ENCODE assay signal across 25 cellular contexts in the genomic region with DNA sequence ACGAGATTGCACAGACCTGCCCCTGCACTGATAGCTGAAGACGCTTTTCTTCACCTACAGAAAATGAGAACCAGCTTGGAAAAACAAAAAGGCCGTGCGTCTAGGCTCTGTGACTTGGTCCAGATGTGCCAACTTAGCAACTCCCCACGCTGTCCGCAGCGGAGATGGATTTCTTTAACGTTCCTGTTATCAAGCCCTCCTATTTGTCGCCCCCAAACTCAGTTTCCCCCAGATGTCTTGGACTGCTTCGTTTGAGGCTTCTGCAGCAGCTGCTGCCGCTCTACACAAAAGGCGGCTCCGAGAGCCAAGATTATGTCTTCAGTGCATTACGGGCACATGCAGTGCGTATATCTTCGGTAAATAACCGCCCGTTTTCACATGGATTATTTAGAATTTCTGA.
DNase-seq lines count a peak whose midpoint lies in the region; ATAC-seq and TF ChIP-seq lines count a peak whose summit lies in the region.
"Had no signal": no experiment of that assay in that cellular context is flagged by ENCODE, and none has a peak within 500 bp of the region (broad histone marks: within the 10 kb centered on the region; RNA-seq: fewer than 3 reads in every experiment).

No MANE protein-coding gene starts in this region.

- peaks cover 8% of the 10 kb centered on the region; the same call in 1 of the 2 replicates for H3K27me3 ChIP-seq in OCI-LY3 (ENCODE audit: low read depth, low read length)
- H3K27me3 ChIP-seq: SJCRH30 had no signal

- TF ChIP-seq CTCF in OCI-LY3 (IDR thresholded peaks at IDR 0.05; ENCODE audit: low read depth, low read length): no peak
- no peak for TF ChIP-seq CTCF in nephron progenitor cell (IDR thresholded peaks at IDR 0.05)
- TF ChIP-seq CTCF in glutamatergic neuron (IDR thresholded peaks at IDR 0.05; ENCODE audit: partially characterized antibody, unreplicated experiment): no peak

- H3K27ac ChIP-seq in OCI-LY3 (ENCODE audit: low read length): no peak overlapping the region
- H3K27ac ChIP-seq: KMS-11, SJCRH30 had no signal

- peaks cover 23% of the 10 kb centered on the region for H3K4me1 ChIP-seq in OCI-LY3 (ENCODE audit: low read length)

- ATAC-seq in stimulated activated memory B cell treated with anti-CD40 and anti-IgM and Interleukin-4, amounts not matched to agents 10 μg/mL and 1 μg/mL and 100 μg/mL, for 72 hours: no peak
- ATAC-seq in activated naive CD8-positive, alpha-beta T cell treated with anti-CD3 and anti-CD28 coated beads, Interleukin-2, amount 50 U/mL, for 24 hours: no peak
- ATAC-seq: HCT116, PC-3, Right ventricle myocardium inferior, SK-N-SH treated with all-trans-retinoic acid at 6 μM for 48 hours had no signal

- H3K27me3 Mint-ChIP-seq in nephron progenitor cell (ENCODE audit: low read depth, poor library complexity): peaks cover 27% of the 10 kb centered on the region
- no peaks in the 10 kb centered on the region for H3K27me3 Mint-ChIP-seq in stimulated activated memory B cell treated with anti-CD40 and anti-IgM and Interleukin-4, amounts not matched to agents 10 μg/mL and 1 μg/mL and 100 μg/mL, for 72 hours
- H3K27me3 Mint-ChIP-seq in glutamatergic neuron (ENCODE audit: unreplicated experiment): peaks cover 3% of the 10 kb centered on the region
- H3K27me3 Mint-ChIP-seq in activated naive CD8-positive, alpha-beta T cell treated with anti-CD3 and anti-CD28 coated beads, Interleukin-2, amount 50 U/mL, for 24 hours: no peaks in the 10 kb centered on the region

- H3K9me3 Mint-ChIP-seq in nephron progenitor cell: peaks cover 4% of the 10 kb centered on the region
- H3K9me3 Mint-ChIP-seq in stimulated activated memory B cell treated with anti-CD40 and anti-IgM and Interleukin-4, amounts not matched to agents 10 μg/mL and 1 μg/mL and 100 μg/mL, for 72 hours: no peaks in the 10 kb centered on the region
- no peaks in the 10 kb centered on the region for H3K9me3 Mint-ChIP-seq in glutamatergic neuron (ENCODE audit: unreplicated experiment)
- no peaks in the 10 kb centered on the region for H3K9me3 Mint-ChIP-seq in activated naive CD8-positive, alpha-beta T cell treated with anti-CD3 and anti-CD28 coated beads, Interleukin-2, amount 50 U/mL, for 24 hours

- H3K27ac Mint-ChIP-seq in nephron progenitor cell: no peak overlapping the region
- H3K27ac Mint-ChIP-seq in stimulated activated memory B cell treated with anti-CD40 and anti-IgM and Interleukin-4, amounts not matched to agents 10 μg/mL and 1 μg/mL and 100 μg/mL, for 72 hours: peak overlapping the region; percentile 66
- no peak overlapping the region for H3K27ac Mint-ChIP-seq in glutamatergic neuron (ENCODE audit: unreplicated experiment)
- H3K27ac Mint-ChIP-seq in activated naive CD8-positive, alpha-beta T cell treated with anti-CD3 and anti-CD28 coated beads, Interleukin-2, amount 50 U/mL, for 24 hours: no peak overlapping the region
- H3K27ac Mint-ChIP-seq: CD4-positive, alpha-beta memory T cell; IgD-negative memory B cell had no signal

- no peak overlapping the region for H3K9ac ChIP-seq in OCI-LY3 (ENCODE audit: low read length)
- H3K9ac ChIP-seq: KMS-11 had no signal

- H2AFZ ChIP-seq in OCI-LY3 (ENCODE audit: low read depth, low read length): no peak overlapping the region

- H3K4me1 Mint-ChIP-seq in nephron progenitor cell (no peaks in the 10 kb centered on the region), glutamatergic neuron (ENCODE audit: low read depth, unreplicated experiment) (peaks cover 4% of the 10 kb centered on the region)
- peaks cover 8% of the 10 kb centered on the region for H3K4me1 Mint-ChIP-seq in stimulated activated memory B cell treated with anti-CD40 and anti-IgM and Interleukin-4, amounts not matched to agents 10 μg/mL and 1 μg/mL and 100 μg/mL, for 72 hours
- H3K4me1 Mint-ChIP-seq in activated naive CD8-positive, alpha-beta T cell treated with anti-CD3 and anti-CD28 coated beads, Interleukin-2, amount 50 U/mL, for 24 hours: no peaks in the 10 kb centered on the region
- H3K4me1 Mint-ChIP-seq: CD4-positive, alpha-beta memory T cell; IgD-negative memory B cell had no signal

- H3K4me3 ChIP-seq in OCI-LY3 (ENCODE audit: low read length): peak overlapping the region; percentile 27; the same call in 1 of the 2 replicates
- H3K4me3 ChIP-seq: SJCRH30 had no signal

- peak overlapping the region; percentile 24 for H3K4me3 Mint-ChIP-seq in nephron progenitor cell
- no peak overlapping the region for H3K4me3 Mint-ChIP-seq in stimulated activated memory B cell treated with anti-CD40 and anti-IgM and Interleukin-4, amounts not matched to agents 10 μg/mL and 1 μg/mL and 100 μg/mL, for 72 hours
- no peak overlapping the region for H3K4me3 Mint-ChIP-seq in glutamatergic neuron (ENCODE audit: unreplicated experiment)
- no peak overlapping the region for H3K4me3 Mint-ChIP-seq in activated naive CD8-positive, alpha-beta T cell treated with anti-CD3 and anti-CD28 coated beads, Interleukin-2, amount 50 U/mL, for 24 hours
- H3K4me3 Mint-ChIP-seq: CD4-positive, alpha-beta memory T cell; IgD-negative memory B cell had no signal

- H4K20me1 ChIP-seq in OCI-LY3 (ENCODE audit: insufficient read depth, low read length): no peaks in the 10 kb centered on the region

- H3K79me2 ChIP-seq in OCI-LY3 (ENCODE audit: low read length): no peaks in the 10 kb centered on the region

- H3K4me2 ChIP-seq in OCI-LY3 (ENCODE audit: low read length): peak overlapping the region; percentile 63
- H3K4me2 ChIP-seq: KMS-11 had no signal

- no peaks in the 10 kb centered on the region for H3K36me3 ChIP-seq in OCI-LY3 (replicated peaks; ENCODE audit: low read depth, low read length)
- H3K36me3 ChIP-seq: SJCRH30 had no signal

- H3K9me3 ChIP-seq in OCI-LY3 (ENCODE audit: insufficient read depth, low read length): no peaks in the 10 kb centered on the region
- H3K9me3 ChIP-seq: SJCRH30 had no signal

- H3K36me3 Mint-ChIP-seq in nephron progenitor cell (ENCODE audit: low read depth) (no peaks in the 10 kb centered on the region), glutamatergic neuron (ENCODE audit: unreplicated experiment) (peaks cover 5% of the 10 kb centered on the region)
- no peaks in the 10 kb centered on the region for H3K36me3 Mint-ChIP-seq in stimulated activated memory B cell treated with anti-CD40 and anti-IgM and Interleukin-4, amounts not matched to agents 10 μg/mL and 1 μg/mL and 100 μg/mL, for 72 hours
- no peaks in the 10 kb centered on the region for H3K36me3 Mint-ChIP-seq in activated naive CD8-positive, alpha-beta T cell treated with anti-CD3 and anti-CD28 coated beads, Interleukin-2, amount 50 U/mL, for 24 hours (ENCODE audit: low read depth)
- H3K36me3 Mint-ChIP-seq: CD4-positive, alpha-beta memory T cell; IgD-negative memory B cell had no signal

- DNase-seq in AG20443 (ENCODE audit: low spot score) (peak; percentile 21), nephron progenitor cell (no peak), cerebellar cortex (ENCODE audit: low spot score) (no peak), glutamatergic neuron (no peak)
- no peak for DNase-seq in activated naive CD8-positive, alpha-beta T cell treated with anti-CD3 and anti-CD28 coated beads, Interleukin-2, amount 50 U/mL, for 24 hours
- DNase-seq: C1 segment of cervical spinal cord; CD4-positive, alpha-beta memory T cell; COR-L47; DMS53; MM.1S; NCI-H1417; NCI-H1694; NCI-H2081 treated with DMSO at 0.1 percent for 48 hours; NCI-H2171; NCI-H524 treated with DMSO at 0.1 percent for 48 hours; NCI-H774; PC-3; SJCRH30 had no signal
